ENCODE assay signal across 14 cellular contexts in genomic region chr6:55706048-55706447, GRCh38.
DNase-seq lines count a peak whose midpoint lies in the region; ATAC-seq and TF ChIP-seq lines count a peak whose summit lies in the region.
"Had no signal": no experiment of that assay in that cellular context is flagged by ENCODE, and none has a peak within 500 bp of the region (broad histone marks: within the 10 kb centered on the region; RNA-seq: fewer than 3 reads in every experiment).

No MANE protein-coding gene starts in this region.

- intact Hi-C loops in heart right ventricle (cut with DNase I): no loop called here

- H4K20me1 ChIP-seq in OCI-LY3 (ENCODE audit: insufficient read depth, low read length): no peaks in the 10 kb centered on the region

- H3K36me3 ChIP-seq in GM06990 (ENCODE audit: control insufficient read depth, insufficient read depth, low read length) (no peaks in the 10 kb centered on the region), OCI-LY3 (replicated peaks; ENCODE audit: low read depth, low read length) (peaks cover 11% of the 10 kb centered on the region), heart right ventricle (no peaks in the 10 kb centered on the region)

- ATAC-seq in HG03442 (IDR thresholded peaks at IDR 0.05; ENCODE audit: unreplicated experiment) (no peak), heart right ventricle (no peak)

- peak overlapping the region; percentile 14; the same call in 1 of the 2 replicates for H2AFZ ChIP-seq in OCI-LY3 (ENCODE audit: low read depth, low read length)
- H2AFZ ChIP-seq: GM23248 had no signal

- H3K79me2 ChIP-seq in OCI-LY3 (ENCODE audit: low read length): no peaks in the 10 kb centered on the region

- H3K27me3 ChIP-seq in GM06990 (replicated peaks; ENCODE audit: control insufficient read depth, insufficient read depth, low read length): no peaks in the 10 kb centered on the region
- no peaks in the 10 kb centered on the region for H3K27me3 ChIP-seq in OCI-LY3 (ENCODE audit: low read depth, low read length)
- no peaks in the 10 kb centered on the region for H3K27me3 ChIP-seq in heart right ventricle

- DNase-seq in GM06990 (ENCODE audit: extremely low read depth, insufficient read length): peak; percentile 13
- DNase-seq in middle frontal gyrus (ENCODE audit: extremely low spot score, low spot score): peak; percentile 26
- no peak for DNase-seq in NCI-H2081 (lab: John Stamatoyannopoulos, UW)
- no peak for DNase-seq in heart right ventricle
- DNase-seq in SIG-M5 (lab: John Stamatoyannopoulos, UW): no peak
- DNase-seq: ACHN; CD4-positive, alpha-beta memory T cell; DMS79; GM23248; H7 had no signal

- peaks cover 18% of the 10 kb centered on the region for H3K4me1 ChIP-seq in OCI-LY3 (ENCODE audit: low read length)
- H3K4me1 ChIP-seq in heart right ventricle: no peaks in the 10 kb centered on the region

- H3K27ac ChIP-seq in OCI-LY3 (ENCODE audit: low read length): peak overlapping the region; percentile 37
- H3K27ac ChIP-seq in heart right ventricle: no peak overlapping the region
- H3K27ac ChIP-seq: C4-2B, GM23248, KMS-11 had no signal

- H3K4me2 ChIP-seq in OCI-LY3 (ENCODE audit: low read length): peak overlapping the region; percentile 39
- H3K4me2 ChIP-seq: KMS-11 had no signal

- no peak overlapping the region for H3K9ac ChIP-seq in OCI-LY3 (ENCODE audit: low read length)
- H3K9ac ChIP-seq: GM23248, KMS-11 had no signal

- peaks cover 11% of the 10 kb centered on the region; the same call in 1 of the 2 replicates for H3K9me3 ChIP-seq in OCI-LY3 (ENCODE audit: insufficient read depth, low read length)
- H3K9me3 ChIP-seq in heart right ventricle: peaks cover 0 to 15% (median 4%) of the 10 kb centered on the region in 11 donors

- TF ChIP-seq CTCF in GM06990 (IDR thresholded peaks at IDR 0.05; ENCODE audit: insufficient read depth, low read length, poor library complexity, severe bottlenecking): no peak
- TF ChIP-seq CTCF in OCI-LY3 (IDR thresholded peaks at IDR 0.05; ENCODE audit: low read depth, low read length): no peak
- TF ChIP-seq CTCF in heart right ventricle (IDR thresholded peaks at IDR 0.05): no peak

- H3K4me3 ChIP-seq in GM06990 (replicated peaks; ENCODE audit: low read depth, low read length) (no peak overlapping the region), OCI-LY3 (ENCODE audit: low read length) (0 out of 2 replicates have a peak overlapping the region, but pooled peaks have one; percentile 3), heart right ventricle (no peak overlapping the region)
- H3K4me3 ChIP-seq: GM23248 had no signal

Comparison
In these comparisons a context has a peak if more than half of its experiments do, and no peak if none do; other contexts are left out.
1. DNase-seq: peak in GM06990 (single experiment) and middle frontal gyrus (single experiment); none in NCI-H2081 (0 of 2), heart right ventricle (0 of 2) and SIG-M5 (single experiment).